ENCODE assay signal across 19 cellular contexts in genomic region chr12:121545459-121545858, GRCh38.
"Had no signal": no experiment of that assay in that cellular context is flagged by ENCODE, and none has a peak within 500 bp of the region (broad histone marks: within the 10 kb centered on the region; RNA-seq: fewer than 3 reads in every experiment).

No MANE protein-coding gene starts in this region.

- H3K27me3 Mint-ChIP-seq: dendritic cell treated with granulocyte-macrophage colony-stimulating factor and Interleukin-4, amounts not matched to agents 40 ng/mL and 50 ng/mL, for 4 days; naive B cell had no signal

- H3K9me3 Mint-ChIP-seq: dendritic cell treated with granulocyte-macrophage colony-stimulating factor and Interleukin-4, amounts not matched to agents 40 ng/mL and 50 ng/mL, for 4 days; mesothelial cell of epicardium; naive B cell had no signal

- DNase-seq: colonic mucosa; cortex of kidney; effector memory CD4-positive, alpha-beta T cell; erythroblast; esophagus squamous epithelium; foreskin fibroblast; foreskin melanocyte; gastrocnemius medialis; glutamatergic neuron; heart right ventricle; hippocampal formation; left cardiac atrium; left lung; lower lobe of right lung; mesenchymal stem cell; mucosa of descending colon; naive B cell had no signal

- H3K4me3 Mint-ChIP-seq: dendritic cell treated with granulocyte-macrophage colony-stimulating factor and Interleukin-4, amounts not matched to agents 40 ng/mL and 50 ng/mL, for 4 days; mesothelial cell of epicardium; naive B cell had no signal

- H3K27ac Mint-ChIP-seq: dendritic cell treated with granulocyte-macrophage colony-stimulating factor and Interleukin-4, amounts not matched to agents 40 ng/mL and 50 ng/mL, for 4 days; mesothelial cell of epicardium had no signal
